ENCODE assay signal across 1 cellular context in genomic region chr18:32261003-32261402, GRCh38.
TF ChIP-seq lines count a peak whose summit lies in the region.

No MANE protein-coding gene starts in this region.

TF ChIP-seq in GM23338, 12 proteins besides CTCF, POLR2A, EP300 and RAD21 (continued from another document):
- TF ChIP-seq ETS1 (IDR thresholded peaks at IDR 0.05) (no peak), JUNB (IDR thresholded peaks at IDR 0.05; ENCODE audit: unreplicated experiment) (no peak), STAT1 (IDR thresholded peaks at IDR 0.05; ENCODE audit: unreplicated experiment) (no peak), ZNF331 (CRISPR knock-in tag; IDR thresholded peaks at IDR 0.05; ENCODE audit: low read depth) (no peak), EZH2phosphoT487 (IDR thresholded peaks at IDR 0.05; ENCODE audit: unreplicated experiment) (no peak), ZNF462 (CRISPR knock-in tag; IDR thresholded peaks at IDR 0.05) (no peak), EZH2 (IDR thresholded peaks at IDR 0.05; ENCODE audit: low read depth, unreplicated experiment) (no peak), POLR2AphosphoS5 (IDR thresholded peaks at IDR 0.05; ENCODE audit: low read depth) (no peak)
TF ChIP-seq in GM23338: peak in this region for 0.
